In the genomic region with DNA sequence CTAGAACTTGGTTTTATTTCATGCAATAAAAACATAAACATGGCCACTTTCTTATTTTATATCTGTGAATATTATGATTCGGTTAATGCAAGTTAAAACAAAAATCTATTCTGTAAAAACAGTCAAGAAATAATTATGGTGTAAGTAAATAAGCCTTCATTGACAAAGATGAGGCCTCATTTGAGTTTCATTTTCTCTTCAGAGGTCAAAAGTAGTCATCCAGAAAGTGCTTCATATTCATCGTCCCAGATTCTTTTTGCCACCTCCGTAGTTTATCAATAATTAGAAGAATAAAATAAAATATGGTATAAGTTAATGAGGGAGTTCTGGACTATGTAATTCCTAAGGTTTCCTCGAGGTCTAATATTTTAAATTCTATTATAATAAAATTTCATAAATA, we compare ENCODE assay signal across 19 cellular contexts. TPM values are rescaled to one million over a fixed set of nuclear protein-coding genes. Genes with fewer than 3 reads are reported as not detected.
DNase-seq lines count a peak whose midpoint lies in the region; ATAC-seq lines count a peak whose summit lies in the region.
"Had no signal": no experiment of that assay in that cellular context is flagged by ENCODE, and none has a peak within 500 bp of the region (broad histone marks: within the 10 kb centered on the region; RNA-seq: fewer than 3 reads in every experiment).

No MANE protein-coding gene starts in this region.

- no peaks in the 10 kb centered on the region for H3K27me3 Mint-ChIP-seq in activated T-helper 17 cell treated with anti-CD3 and anti-CD28 coated beads, Interleukin-2, amount 50 U/mL, for 72 hours
- H3K27me3 Mint-ChIP-seq: dendritic cell treated with granulocyte-macrophage colony-stimulating factor and Interleukin-4, amounts not matched to agents 40 ng/mL and 50 ng/mL, for 4 days had no signal

- no peaks in the 10 kb centered on the region for H3K4me1 Mint-ChIP-seq in activated T-helper 17 cell treated with anti-CD3 and anti-CD28 coated beads, Interleukin-2, amount 50 U/mL, for 72 hours

- H3K36me3 Mint-ChIP-seq in activated T-helper 17 cell treated with anti-CD3 and anti-CD28 coated beads, Interleukin-2, amount 50 U/mL, for 72 hours (ENCODE audit: low read depth) = no peaks in the 10 kb centered on the region

- no peaks in the 10 kb centered on the region for H3K9me3 Mint-ChIP-seq in activated T-helper 17 cell treated with anti-CD3 and anti-CD28 coated beads, Interleukin-2, amount 50 U/mL, for 72 hours
- H3K9me3 Mint-ChIP-seq: dendritic cell treated with granulocyte-macrophage colony-stimulating factor and Interleukin-4, amounts not matched to agents 40 ng/mL and 50 ng/mL, for 4 days had no signal

- DNase-seq in activated gamma-delta T cell (lab: John Stamatoyannopoulos, UW) (no peak), UCSD-AML1 (lab: John Stamatoyannopoulos, UW; ENCODE audit: unreplicated experiment) (no peak)
- DNase-seq: activated effector memory CD4-positive, alpha-beta T cell treated with Interleukin-2 at 50 U/mL for 16 hours; adrenal gland; COR-L47; NCI-H2029; NCI-H446; RPMI8226; small intestine; stimulated activated CD4-positive, alpha-beta T cell treated with anti-CD3 and anti-CD28 coated beads, Interleukin-2, amount 100 ng/mL, for 48 hours; T1000; upper lobe of left lung had no signal

- ATAC-seq in GM18520 (IDR thresholded peaks at IDR 0.05; ENCODE audit: unreplicated experiment) = peak; percentile 45
- peak; percentile 51 for ATAC-seq in GM21381 (IDR thresholded peaks at IDR 0.05; ENCODE audit: unreplicated experiment)
- peak; percentile 54 for ATAC-seq in HG03066 (IDR thresholded peaks at IDR 0.05; ENCODE audit: low read depth, unreplicated experiment)
- peak; percentile 57 for ATAC-seq in activated T-helper 17 cell treated with anti-CD3 and anti-CD28 coated beads, Interleukin-2, amount 50 U/mL, for 72 hours (replicated peaks)
- ATAC-seq in HG02623 (IDR thresholded peaks at IDR 0.05; ENCODE audit: unreplicated experiment) = no peak
- ATAC-seq: SK-N-SH treated with all-trans-retinoic acid at 6 μM for 48 hours had no signal

- no peak overlapping the region for H3K4me3 Mint-ChIP-seq in activated T-helper 17 cell treated with anti-CD3 and anti-CD28 coated beads, Interleukin-2, amount 50 U/mL, for 72 hours
- H3K4me3 Mint-ChIP-seq: dendritic cell treated with granulocyte-macrophage colony-stimulating factor and Interleukin-4, amounts not matched to agents 40 ng/mL and 50 ng/mL, for 4 days had no signal

- H3K27ac Mint-ChIP-seq in activated T-helper 17 cell treated with anti-CD3 and anti-CD28 coated beads, Interleukin-2, amount 50 U/mL, for 72 hours = no peak overlapping the region
- H3K27ac Mint-ChIP-seq: dendritic cell treated with granulocyte-macrophage colony-stimulating factor and Interleukin-4, amounts not matched to agents 40 ng/mL and 50 ng/mL, for 4 days had no signal

RNA-seq across cellular contexts. Expression of a gene that starts 19.4 kb away (rescaled TPM):
- 100 to 1,000 TPM; 120 to 260 TPM for total RNA-seq in activated T-helper 17 cell treated with anti-CD3 and anti-CD28 coated beads, Interleukin-2, amount 50 U/mL, for 72 hours
